In the genomic region with DNA sequence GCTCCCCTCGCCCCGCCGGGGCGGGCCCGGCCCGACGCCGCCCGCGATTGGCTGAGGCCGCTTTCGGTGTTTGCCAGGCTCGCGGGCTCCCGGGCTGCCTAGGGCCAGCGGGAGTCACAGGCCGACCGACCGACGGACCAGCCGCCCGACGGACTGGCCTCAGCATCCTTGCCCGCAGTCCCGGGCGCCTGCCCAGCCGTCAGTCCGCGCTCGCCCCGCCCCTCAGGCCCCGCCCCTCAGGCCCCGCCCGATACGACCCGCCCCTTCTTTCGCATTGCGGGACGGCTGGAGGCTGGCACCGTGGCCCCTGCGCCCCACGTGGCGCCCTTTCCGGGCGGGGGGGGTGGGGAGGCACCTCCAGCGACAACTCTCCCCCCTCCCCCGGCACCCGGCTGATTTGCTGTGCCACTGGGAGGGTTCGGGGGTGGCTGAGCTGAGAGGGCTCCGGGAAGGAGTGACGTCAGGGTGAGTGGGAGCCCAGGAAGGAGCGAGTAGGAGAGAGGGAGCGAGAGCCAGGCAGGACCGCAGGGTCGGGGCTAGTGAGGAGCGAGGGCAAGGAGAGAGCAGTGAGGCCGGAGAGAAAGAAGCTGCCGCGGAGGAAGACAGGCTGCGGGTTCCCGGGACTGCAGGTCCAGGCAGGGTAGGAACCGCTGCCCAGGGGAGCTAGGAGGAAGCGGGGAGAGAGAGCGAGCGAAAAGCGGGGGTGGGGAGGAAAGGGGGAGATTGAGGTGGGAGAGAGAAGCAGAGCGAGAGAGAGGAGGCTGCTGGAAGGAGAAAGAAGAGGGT, we compare ENCODE assay signal across 8 cellular contexts. TPM values are rescaled to one million over a fixed set of nuclear protein-coding genes. Genes with fewer than 3 reads are reported as not detected.
DNase-seq lines count a peak whose midpoint lies in the region; ATAC-seq and TF ChIP-seq lines count a peak whose summit lies in the region.

Gene ASPHD1 (plus strand): TSS at position 387 of the 786 bp plus-strand sequence. CDS start 484 bp downstream, outside the sequence.

- no peak within 1 kb of the TSS for H3K27ac Mint-ChIP-seq in activated naive CD8-positive, alpha-beta T cell

- H3K9me3 ChIP-seq in thymus (ENCODE audit: control insufficient read depth), result no peaks in the 10 kb centered on the region

- DNase-seq in A172 (ENCODE audit: low spot score) (peak; percentile 88), SHP77 treated with DMSO at 0.1 percent for 48 hours (lab: John Stamatoyannopoulos, UW) (peak; percentile 90), head of caudate nucleus (peak; percentile 84 to 99 (median 95)), occipital lobe (lab: John Stamatoyannopoulos, UW) (peak; percentile 94)

- H3K4me3 Mint-ChIP-seq in activated naive CD8-positive, alpha-beta T cell, result peak within 1 kb of the TSS; percentile 84

- peaks cover 9% of the 10 kb centered on the region for H3K4me1 Mint-ChIP-seq in activated naive CD8-positive, alpha-beta T cell (ENCODE audit: low read depth)

- intact Hi-C loops in head of caudate nucleus (cut with DNase I), result no loop called here

- no peaks in the 10 kb centered on the region for H3K9me3 Mint-ChIP-seq in activated naive CD8-positive, alpha-beta T cell (ENCODE audit: low read depth)

- peaks cover 5% of the 10 kb centered on the region for H3K4me1 ChIP-seq in thymus (ENCODE audit: control insufficient read depth, insufficient read depth, low read length)

- WGBS in thymus, result 1% methylated on average over 67 of the region's 67 CpGs

- H3K4me3 ChIP-seq in thymus (ENCODE audit: low read length), result peak within 1 kb of the TSS; percentile 80

- H3K36me3 Mint-ChIP-seq in activated naive CD8-positive, alpha-beta T cell, result peaks cover 2% of the 10 kb centered on the region

- peaks cover 23% of the 10 kb centered on the region for H3K27me3 ChIP-seq in thymus (ENCODE audit: control insufficient read depth, insufficient read depth)

- no peaks in the 10 kb centered on the region for H3K36me3 ChIP-seq in thymus (ENCODE audit: control insufficient read depth, insufficient read depth)

- H3K27me3 Mint-ChIP-seq in activated naive CD8-positive, alpha-beta T cell, result peaks cover 16% of the 10 kb centered on the region

- TF ChIP-seq EP300 in Ishikawa (IDR thresholded peaks at IDR 0.05; ENCODE audit: borderline replicate concordance), result no peak

- peak; percentile 55 for ATAC-seq in GM18520 (IDR thresholded peaks at IDR 0.05; ENCODE audit: unreplicated experiment)

- no peak within 1 kb of the TSS for H3K27ac ChIP-seq in thymus (ENCODE audit: low read depth)

- no peak for TF ChIP-seq RAD21 in Ishikawa (IDR thresholded peaks at IDR 0.05; ENCODE audit: low read depth)

TF ChIP-seq in Ishikawa, 13 proteins besides CTCF, POLR2A, EP300 and RAD21:
- TF ChIP-seq, protein P1, sequence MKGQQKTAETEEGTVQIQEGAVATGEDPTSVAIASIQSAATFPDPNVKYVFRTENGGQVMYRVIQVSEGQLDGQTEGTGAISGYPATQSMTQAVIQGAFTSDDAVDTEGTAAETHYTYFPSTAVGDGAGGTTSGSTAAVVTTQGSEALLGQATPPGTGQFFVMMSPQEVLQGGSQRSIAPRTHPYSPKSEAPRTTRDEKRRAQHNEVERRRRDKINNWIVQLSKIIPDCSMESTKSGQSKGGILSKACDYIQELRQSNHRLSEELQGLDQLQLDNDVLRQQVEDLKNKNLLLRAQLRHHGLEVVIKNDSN (IDR thresholded peaks at IDR 0.05), result peak; percentile 62
- TF ChIP-seq REST (IDR thresholded peaks at IDR 0.05; ENCODE audit: low read depth), result no peak
- TF ChIP-seq CREB1 (IDR thresholded peaks at IDR 0.05; ENCODE audit: low read depth), result no peak
- no peak for TF ChIP-seq CEBPB (IDR thresholded peaks at IDR 0.05)
- 0 out of 2 replicates have a peak, but pooled peaks have one; percentile 28 for TF ChIP-seq EGR1 (IDR thresholded peaks at IDR 0.05)
- 0 out of 2 replicates have a peak, but pooled peaks have one; percentile 12 for TF ChIP-seq TAF1 (IDR thresholded peaks at IDR 0.05; ENCODE audit: low read depth)
- TF ChIP-seq, protein P2, sequence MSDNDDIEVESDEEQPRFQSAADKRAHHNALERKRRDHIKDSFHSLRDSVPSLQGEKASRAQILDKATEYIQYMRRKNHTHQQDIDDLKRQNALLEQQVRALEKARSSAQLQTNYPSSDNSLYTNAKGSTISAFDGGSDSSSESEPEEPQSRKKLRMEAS (IDR thresholded peaks at IDR 0.05), result peak; percentile 76
TF ChIP-seq in Ishikawa: peak in this region for 4.

RNA-seq across cellular contexts. Expression of gene ASPHD1, which starts in this region (rescaled TPM):
- 18.4 and 22.0 TPM in 2 replicates for total RNA-seq in A172 (2014; rRNA removed; shearing (Covaris generic))
- 17.2 TPM for total RNA-seq in occipital lobe
- polyA plus RNA-seq in thymus, result 0.46 TPM
